In genomic region chr10:132146941-132147915, GRCh38 we compare ENCODE assay signal across 17 cellular contexts. TPM values are rescaled to one million over a fixed set of nuclear protein-coding genes. Genes with fewer than 3 reads are reported as not detected.
DNase-seq lines count a peak whose midpoint lies in the region; ATAC-seq and TF ChIP-seq lines count a peak whose summit lies in the region.
"Had no signal": no experiment of that assay in that cellular context is flagged by ENCODE, and none has a peak within 500 bp of the region (broad histone marks: within the 10 kb centered on the region; RNA-seq: fewer than 3 reads in every experiment).

No MANE protein-coding gene starts in this region.

- H3K27me3 Mint-ChIP-seq in natural killer cell treated with Interleukin-12 subunit alpha and Interleukin-12 subunit beta and Interleukin-15 and Interleukin-18, amount 100 ng/mL, for 72 hours = peaks cover 0 to 2% of the 10 kb centered on the region in 2 donors
- peaks cover 0 to 7% of the 10 kb centered on the region in 2 donors for H3K27me3 Mint-ChIP-seq in natural killer cell (ENCODE audit: low read depth in 2 of 2)

- H3K4me3 Mint-ChIP-seq in natural killer cell treated with Interleukin-12 subunit alpha and Interleukin-12 subunit beta and Interleukin-15 and Interleukin-18, amount 100 ng/mL, for 72 hours = no peak overlapping the region
- H3K4me3 Mint-ChIP-seq in natural killer cell = no peak overlapping the region
- H3K4me3 Mint-ChIP-seq: B cell; CD4-positive, alpha-beta memory T cell had no signal

- H3K4me3 ChIP-seq in aorta (ENCODE audit: low read length in 2 of 2) = no peak overlapping the region
- H3K4me3 ChIP-seq: GM23248, SK-N-MC had no signal

- no peaks in the 10 kb centered on the region for H3K36me3 Mint-ChIP-seq in natural killer cell treated with Interleukin-12 subunit alpha and Interleukin-12 subunit beta and Interleukin-15 and Interleukin-18, amount 100 ng/mL, for 72 hours
- H3K36me3 Mint-ChIP-seq in natural killer cell = no peaks in the 10 kb centered on the region
- H3K36me3 Mint-ChIP-seq: CD4-positive, alpha-beta memory T cell had no signal

- peak; percentile 46 for DNase-seq in natural killer cell treated with Interleukin-12 subunit alpha and Interleukin-12 subunit beta and Interleukin-15 and Interleukin-18, amount 100 ng/mL, for 72 hours (ENCODE audit: low spot score)
- no peak for DNase-seq in natural killer cell
- peak; percentile 7 for DNase-seq in left cardiac atrium
- DNase-seq in mesenteric fat pad (ENCODE audit: low spot score) = peak; percentile 83
- DNase-seq in aorta = peak; percentile 30 to 64
- no peak for DNase-seq in NCI-H526 (lab: John Stamatoyannopoulos, UW)
- DNase-seq in GF-D8 (lab: John Stamatoyannopoulos, UW) = no peak
- DNase-seq: CD4-positive, alpha-beta memory T cell; GM23248; NCI-H187; NK-92 treated with Interleukin-12 subunit alpha and Interleukin-12 subunit beta, amount 100 ng/mL, for 24 hours; OCI-M1 had no signal

- H3K27ac Mint-ChIP-seq in natural killer cell treated with Interleukin-12 subunit alpha and Interleukin-12 subunit beta and Interleukin-15 and Interleukin-18, amount 100 ng/mL, for 72 hours = no peak overlapping the region
- H3K27ac Mint-ChIP-seq in natural killer cell = no peak overlapping the region
- H3K27ac Mint-ChIP-seq: B cell had no signal

- no peak for ATAC-seq in natural killer cell treated with Interleukin-12 subunit alpha and Interleukin-12 subunit beta and Interleukin-15 and Interleukin-18, amount 100 ng/mL, for 72 hours
- no peak for ATAC-seq in natural killer cell
- ATAC-seq in left cardiac atrium = no peak
- ATAC-seq in aorta (ENCODE audit: low FRiP score) = no peak
- ATAC-seq in HG03469 (IDR thresholded peaks at IDR 0.05; ENCODE audit: unreplicated experiment) = no peak
- ATAC-seq: HCT116 had no signal

- no peaks in the 10 kb centered on the region for H3K9me3 Mint-ChIP-seq in natural killer cell treated with Interleukin-12 subunit alpha and Interleukin-12 subunit beta and Interleukin-15 and Interleukin-18, amount 100 ng/mL, for 72 hours
- no peaks in the 10 kb centered on the region for H3K9me3 Mint-ChIP-seq in natural killer cell
- H3K9me3 Mint-ChIP-seq: CD4-positive, alpha-beta memory T cell had no signal

- no peaks in the 10 kb centered on the region for H3K27me3 ChIP-seq in aorta (ENCODE audit: control insufficient read depth in 1 of 2, insufficient read depth in 2 of 2, low read length in 1 of 2)

- no peaks in the 10 kb centered on the region for H3K4me1 Mint-ChIP-seq in natural killer cell treated with Interleukin-12 subunit alpha and Interleukin-12 subunit beta and Interleukin-15 and Interleukin-18, amount 100 ng/mL, for 72 hours (ENCODE audit: low read depth in 2 of 2)
- H3K4me1 Mint-ChIP-seq in natural killer cell = no peaks in the 10 kb centered on the region
- H3K4me1 Mint-ChIP-seq: B cell; CD4-positive, alpha-beta memory T cell had no signal

- WGBS in aorta, 2 donors = 66 to 68% methylated on average over 31 of the region's 31 CpGs

- TF ChIP-seq CTCF in natural killer cell (IDR thresholded peaks at IDR 0.05) = no peak

- H3K9me3 ChIP-seq in aorta (ENCODE audit: control insufficient read depth, low read length) = no peaks in the 10 kb centered on the region

- H3K4me1 ChIP-seq in aorta (ENCODE audit: control insufficient read depth in 1 of 2, insufficient read depth in 2 of 2, low read length in 2 of 2) = no peaks in the 10 kb centered on the region

- H3K27ac ChIP-seq in aorta (ENCODE audit: low read depth in 1 of 2, low read length in 2 of 2) = no peak overlapping the region
- H3K27ac ChIP-seq: GM23248, HL-60, SK-N-MC had no signal

- H3K36me3 ChIP-seq in aorta (ENCODE audit: control insufficient read depth in 1 of 2, insufficient read depth in 2 of 2, low read length in 1 of 2) = no peaks in the 10 kb centered on the region

- intact Hi-C loops in natural killer cell (cut with micrococcal nuclease) (no loop called here), left cardiac atrium (cut with DNase I) (loop anchor here in 1 of 2 donors (10.0 kb wide), 1 partner anchor 262 kb away; no protein-coding TSS in a partner anchor), aorta (cut with DNase I) (no loop called here)

RNA-seq across cellular contexts. Expression of gene DPYSL4, which starts 39.5 kb away (rescaled TPM):
- total RNA-seq in natural killer cell treated with Interleukin-12 subunit alpha and Interleukin-12 subunit beta and Interleukin-15 and Interleukin-18, amount 100 ng/mL, for 72 hours = 10 to 100 TPM in 1 of 2 donors, 1 to 10 TPM in 1; 6.5 to 19.2 TPM
- total RNA-seq in natural killer cell = 1 to 10 TPM in 2 of 3 donors, under 1 TPM in 1; 0.40 to 1.3 (median 1.0) TPM
- 1 to 10 TPM; 1.4 to 9.9 TPM for total RNA-seq in left cardiac atrium
- total RNA-seq in mesenteric fat pad = 1.8 TPM
- 1 to 10 TPM in 1 of 2 donors, under 1 TPM in 1; 0.84 to 1.4 TPM for total RNA-seq in aorta
- under 1 TPM in 1 of 2 donors, not detected in 1; 0.95 TPM for polyA plus RNA-seq in aorta

Comparison
In these comparisons a context has a peak if more than half of its experiments do, and no peak if none do; other contexts are left out.
1. DNase-seq: peak in natural killer cell treated with Interleukin-12 subunit alpha and Interleukin-12 subunit beta and Interleukin-15 and Interleukin-18, amount 100 ng/mL, for 72 hours (single experiment), left cardiac atrium (single experiment), mesenteric fat pad (single experiment) and aorta (2 of 2); none in natural killer cell (single experiment), NCI-H526 (0 of 2) and GF-D8 (single experiment).